Comparison of ENCODE assay signal across 8 cellular contexts in genomic region chr6:122839477-122839876, GRCh38. TPM values are rescaled to one million over a fixed set of nuclear protein-coding genes. Genes with fewer than 3 reads are reported as not detected.
A peak's percentile ranks its signal among the peaks of the same experiment; 100 is the strongest.
DNase-seq lines count a peak whose midpoint lies in the region; ATAC-seq and TF ChIP-seq lines count a peak whose summit lies in the region.

No MANE protein-coding gene starts in this region.

- no peak overlapping the region for H4K91ac ChIP-seq in neuronal stem cell (ENCODE audit: low read depth, low read length, poor library complexity)

- peak; percentile 67 for TF ChIP-seq CTCF in fibroblast of mammary gland (conservative IDR thresholded peaks at IDR 0.05; ENCODE audit: control insufficient read depth, insufficient read depth, low read depth, low read length)

- H3K9ac ChIP-seq in neuronal stem cell (ENCODE audit: low read depth, low read length, poor library complexity) = no peak overlapping the region

- H4K8ac ChIP-seq in neuronal stem cell (ENCODE audit: low read depth, low read length) = no peak overlapping the region

- H3K27me3 ChIP-seq in neuronal stem cell (ENCODE audit: control insufficient read depth in 3 of 3, insufficient read depth in 3 of 3, low read depth in 1 of 3, low read length in 3 of 3) = no peaks in the 10 kb centered on the region

- H2BK120ac ChIP-seq in neuronal stem cell (ENCODE audit: low read depth, low read length) = no peak overlapping the region

- H2BK5ac ChIP-seq in neuronal stem cell (ENCODE audit: low read length) = no peak overlapping the region

- H3K9me3 ChIP-seq in neuronal stem cell (replicated peaks in 1 of 2; ENCODE audit: control insufficient read depth in 2 of 2, insufficient read depth in 1 of 2, low read depth in 1 of 2, low read length in 2 of 2) = no peaks in the 10 kb centered on the region

- DNase-seq in DMS53 treated with DMSO at 0.1 percent for 48 hours (lab: John Stamatoyannopoulos, UW; ENCODE audit: unreplicated experiment) (peak; percentile 36), NOMO-1 treated with DMSO at 0.1 percent for 48 hours (lab: John Stamatoyannopoulos, UW; ENCODE audit: unreplicated experiment) (peak; percentile 49), fibroblast of mammary gland (ENCODE audit: low read depth) (peak; percentile 64), neuronal stem cell (ENCODE audit: low spot score) (peak; percentile 66), ureter (ENCODE audit: low spot score) (peak; percentile 69)
- peak; percentile 7 for DNase-seq in activated CD8-positive, alpha-beta memory T cell treated with anti-CD3 and anti-CD28 coated beads, Interleukin-2, amount 50 U/mL, for 1 hour (ENCODE audit: extremely low read depth)

- WGBS in neuronal stem cell (ENCODE audit: extremely low coverage in 2 of 2, insufficient read length in 2 of 2, insufficient replicate concordance in 1 of 2), 2 donors = no CpG with 5 or more reads among the region's 1 CpG

- H3K27ac ChIP-seq in neuronal stem cell (replicated peaks; ENCODE audit: low read length) = no peak overlapping the region

- H3K18ac ChIP-seq in neuronal stem cell (ENCODE audit: low read length) = no peak overlapping the region

- H2BK12ac ChIP-seq in neuronal stem cell (ENCODE audit: low read length) = no peak overlapping the region

- no peak overlapping the region for H2AK5ac ChIP-seq in neuronal stem cell (ENCODE audit: low read depth, low read length)

- no peak overlapping the region for H3K4ac ChIP-seq in neuronal stem cell (ENCODE audit: low read length)

- H3K36me3 ChIP-seq in neuronal stem cell (replicated peaks in 1 of 2; ENCODE audit: control insufficient read depth in 2 of 2, insufficient read depth in 2 of 2, low read length in 2 of 2) = no peaks in the 10 kb centered on the region

- no peaks in the 10 kb centered on the region for H3K4me1 ChIP-seq in neuronal stem cell (ENCODE audit: control insufficient read depth in 2 of 2, insufficient read depth in 1 of 2, low read depth in 1 of 2, low read length in 2 of 2)

- H3K79me1 ChIP-seq in neuronal stem cell (ENCODE audit: low read depth, low read length) = no peaks in the 10 kb centered on the region

- no peak overlapping the region for H3K4me2 ChIP-seq in neuronal stem cell (ENCODE audit: insufficient read depth, low read length, poor library complexity, severe bottlenecking)

- ATAC-seq in GM19463 (IDR thresholded peaks at IDR 0.05; ENCODE audit: unreplicated experiment) (peak; percentile 91), HG03575 (IDR thresholded peaks at IDR 0.05; ENCODE audit: extremely low read depth, insufficient number of reproducible peaks, low FRiP score, unreplicated experiment) (peak; percentile 68)

- no peak overlapping the region for H3K23ac ChIP-seq in neuronal stem cell (ENCODE audit: low read depth, low read length, poor library complexity)

- no peak overlapping the region for H3K4me3 ChIP-seq in fibroblast of mammary gland (ENCODE audit: control insufficient read depth, low read depth, low read length)
- H3K4me3 ChIP-seq in neuronal stem cell (ENCODE audit: low read length in 2 of 2) = no peak overlapping the region

- H2BK15ac ChIP-seq in neuronal stem cell (ENCODE audit: low read length) = no peak overlapping the region

- H3K14ac ChIP-seq in neuronal stem cell (ENCODE audit: low read length) = no peak overlapping the region

- no peak overlapping the region for H2AFZ ChIP-seq in neuronal stem cell (ENCODE audit: low read length)

RNA-seq across cellular contexts. Expression of gene SMPDL3A, which starts 50.4 kb away (rescaled TPM):
- polyA plus RNA-seq in neuronal stem cell (2013, experiment 1 of 2) = 2.0 TPM
- 2.1 TPM for polyA plus RNA-seq in neuronal stem cell (2013, experiment 2 of 2)
- total RNA-seq in ureter = 18.8 TPM

RNA-seq across cellular contexts. Expression of gene FABP7, which starts 60.0 kb away (rescaled TPM):
- 373 TPM for polyA plus RNA-seq in neuronal stem cell (2013, experiment 1 of 2)
- 373 TPM for polyA plus RNA-seq in neuronal stem cell (2013, experiment 2 of 2)
- total RNA-seq in ureter = not detected

Comparison
In these comparisons a context has a peak if more than half of its experiments do, and no peak if none do; other contexts are left out.
1. DNase-seq: peak in every context shown above with its lines; median percentile 69 in ureter; 66 in neuronal stem cell; 64 in fibroblast of mammary gland; 49 in NOMO-1 treated with DMSO at 0.1 percent for 48 hours; 36 in DMS53 treated with DMSO at 0.1 percent for 48 hours; 7 in activated CD8-positive, alpha-beta memory T cell treated with anti-CD3 and anti-CD28 coated beads, Interleukin-2, amount 50 U/mL, for 1 hour.